Comparison of ENCODE assay signal across 34 cellular contexts in the genomic region with DNA sequence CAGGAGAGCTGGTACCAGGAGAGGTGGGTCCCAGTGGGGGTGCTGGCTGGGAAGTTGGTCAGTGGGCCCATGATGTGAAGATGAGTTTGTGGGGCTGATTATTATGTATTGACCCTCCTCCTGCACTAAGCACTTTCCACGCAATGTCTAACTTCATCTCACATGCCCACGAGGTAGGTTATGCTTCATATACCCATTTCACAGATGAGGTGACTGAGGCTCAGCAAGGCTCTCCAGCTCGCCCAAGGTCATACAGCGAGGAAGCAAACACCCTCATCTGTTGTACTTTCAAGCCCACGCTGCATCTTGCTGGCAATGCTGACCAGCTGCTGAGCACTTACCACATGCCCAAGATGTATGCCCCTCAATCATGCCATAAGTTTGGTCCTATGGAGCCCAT.
"Had no signal": no experiment of that assay in that cellular context is flagged by ENCODE, and none has a peak within 500 bp of the region (broad histone marks: within the 10 kb centered on the region; RNA-seq: fewer than 3 reads in every experiment).

No MANE protein-coding gene starts in this region.

- H3K4me1 ChIP-seq: ascending aorta had no signal

- ATAC-seq: activated CD4-positive, alpha-beta T cell treated with anti-CD3 and anti-CD28 coated beads for 36 hours; activated CD4-positive, CD25-positive, alpha-beta regulatory T cell treated with anti-CD3 and anti-CD28 coated beads, Interleukin-2, amount 50 U/mL, for 24 hours; activated CD8-positive, alpha-beta memory T cell treated with anti-CD3 and anti-CD28 coated beads, Interleukin-2, amount 10 ng/mL, durations not matched to agents 7 days and 5 days; activated CD8-positive, alpha-beta T cell treated with anti-CD3 and anti-CD28 coated beads, Interleukin-2, amount 10 ng/mL, durations not matched to agents 7 days and 5 days; activated naive CD8-positive, alpha-beta T cell treated with anti-CD3 and anti-CD28 coated beads, Interleukin-2, amount 50 U/mL, for 24 hours had no signal

- H3K36me3 ChIP-seq: ascending aorta had no signal

- H3K4me3 ChIP-seq: ascending aorta had no signal

- DNase-seq: activated CD4-positive, alpha-beta memory T cell treated with anti-CD3 and anti-CD28 coated beads, Interleukin-2, amount 10 ng/mL, durations not matched to agents 7 days and 5 days; activated CD4-positive, alpha-beta T cell treated with anti-CD3 and anti-CD28 coated beads for 1 hour; activated CD4-positive, alpha-beta T cell treated with anti-CD3 and anti-CD28 coated beads for 36 hours; activated CD4-positive, alpha-beta T cell treated with anti-CD3 and anti-CD28 coated beads for 48 hours; activated CD4-positive, alpha-beta T cell treated with anti-CD3 and anti-CD28 coated beads, Interleukin-2, amount 10 ng/mL, durations not matched to agents 7 days and 5 days; activated CD4-positive, alpha-beta T cell treated with anti-CD3 and anti-CD28 coated beads, Interleukin-2, amount 50 U/mL, for 48 hours; activated CD4-positive, CD25-positive, alpha-beta regulatory T cell; activated CD8-positive, alpha-beta memory T cell treated with anti-CD3 and anti-CD28 coated beads for 24 hours; activated CD8-positive, alpha-beta memory T cell treated with anti-CD3 and anti-CD28 coated beads, Interleukin-2, amount 10 ng/mL, durations not matched to agents 7 days and 5 days; activated CD8-positive, alpha-beta memory T cell treated with anti-CD3 and anti-CD28 coated beads, Interleukin-2, amount 50 U/mL, for 48 hours; activated CD8-positive, alpha-beta T cell treated with anti-CD3 and anti-CD28 coated beads, Interleukin-2, amount 10 ng/mL, durations not matched to agents 7 days and 5 days; activated effector memory CD4-positive, alpha-beta T cell treated with Interleukin-2 at 50 U/mL for 16 hours; activated gamma-delta T cell; activated naive CD4-positive, alpha-beta T cell treated with anti-CD3 and anti-CD28 coated beads, Interleukin-2, amount 10 ng/mL, durations not matched to agents 7 days and 5 days; activated naive CD4-positive, alpha-beta T cell treated with Interleukin-2 at 50 U/mL for 16 hours; activated naive CD8-positive, alpha-beta T cell treated with anti-CD3 and anti-CD28 coated beads, Interleukin-2, amount 10 ng/mL, durations not matched to agents 7 days and 5 days; activated naive CD8-positive, alpha-beta T cell treated with anti-CD3 and anti-CD28 coated beads, Interleukin-2, amount 50 U/mL, for 24 hours; activated T-cell treated with anti-CD3 and anti-CD28 coated beads, Interleukin-2, amount 50 U/mL, for 24 hours; activated T-cell treated with anti-CD3 and anti-CD28 coated beads, Interleukin-2, amount 50 U/mL, for 48 hours; amygdala; anterior cingulate cortex; central memory CD4-positive, alpha-beta T cell; T-helper 1 cell; T-helper 2 cell; T-helper 9 cell had no signal

- H3K27ac Mint-ChIP-seq: activated CD4-positive, alpha-beta memory T cell treated with anti-CD3 and anti-CD28 coated beads, Interleukin-2, amount 10 ng/mL, durations not matched to agents 7 days and 5 days; activated CD4-positive, alpha-beta T cell treated with anti-CD3 and anti-CD28 coated beads for 36 hours; activated CD4-positive, alpha-beta T cell treated with anti-CD3 and anti-CD28 coated beads, Interleukin-2, amount 10 ng/mL, durations not matched to agents 7 days and 5 days; activated CD8-positive, alpha-beta memory T cell treated with anti-CD3 and anti-CD28 coated beads, Interleukin-2, amount 10 ng/mL, durations not matched to agents 7 days and 5 days; activated CD8-positive, alpha-beta T cell treated with anti-CD3 and anti-CD28 coated beads, Interleukin-2, amount 10 ng/mL, durations not matched to agents 7 days and 5 days; activated naive CD4-positive, alpha-beta T cell treated with anti-CD3 and anti-CD28 coated beads, Interleukin-2, amount 10 ng/mL, durations not matched to agents 7 days and 5 days; activated naive CD4-positive, alpha-beta T cell treated with anti-CD3 and anti-CD28 coated beads, Interleukin-2, amount 50 U/mL, for 24 hours; activated naive CD8-positive, alpha-beta T cell; activated naive CD8-positive, alpha-beta T cell treated with anti-CD3 and anti-CD28 coated beads, Interleukin-2, amount 10 ng/mL, durations not matched to agents 7 days and 5 days; activated naive CD8-positive, alpha-beta T cell treated with anti-CD3 and anti-CD28 coated beads, Interleukin-2, amount 50 U/mL, for 24 hours; activated T-cell treated with anti-CD3 and anti-CD28 coated beads, Interleukin-2, amount 50 U/mL, for 24 hours; activated T-helper 2 cell treated with anti-CD3 and anti-CD28 coated beads, Interferon-gamma antibody, Interleukin-2, Interleukin-4, amounts not matched to agents 10 μg/mL and 5 μg/mL and 100 μg/mL, durations not matched to agents 14 hours and 24 hours and 36 hours; T-helper 1 cell treated with Interleukin-12 subunit alpha and Interleukin-12 subunit beta and Interleukin-4 antibody, amounts not matched to agents 30 μg/mL and 1 μg/mL, for 36 hours; T-helper 2 cell treated with Interferon-gamma antibody and Interleukin-4, amounts not matched to agents 5 μg/mL and 100 μg/mL, for 36 hours had no signal

- H3K9me3 Mint-ChIP-seq: activated CD4-positive, alpha-beta memory T cell treated with anti-CD3 and anti-CD28 coated beads, Interleukin-2, amount 10 ng/mL, durations not matched to agents 7 days and 5 days; activated CD4-positive, alpha-beta T cell treated with anti-CD3 and anti-CD28 coated beads, Interleukin-2, amount 10 ng/mL, durations not matched to agents 7 days and 5 days; activated naive CD4-positive, alpha-beta T cell treated with anti-CD3 and anti-CD28 coated beads, Interleukin-2, amount 10 ng/mL, durations not matched to agents 7 days and 5 days; activated naive CD4-positive, alpha-beta T cell treated with anti-CD3 and anti-CD28 coated beads, Interleukin-2, amount 50 U/mL, for 24 hours; activated naive CD8-positive, alpha-beta T cell treated with anti-CD3 and anti-CD28 coated beads, Interleukin-2, amount 10 ng/mL, durations not matched to agents 7 days and 5 days; activated naive CD8-positive, alpha-beta T cell treated with anti-CD3 and anti-CD28 coated beads, Interleukin-2, amount 50 U/mL, for 24 hours; activated T-cell treated with anti-CD3 and anti-CD28 coated beads, Interleukin-2, amount 50 U/mL, for 24 hours; activated T-helper 2 cell treated with anti-CD3 and anti-CD28 coated beads, Interferon-gamma antibody, Interleukin-2, Interleukin-4, amounts not matched to agents 10 μg/mL and 5 μg/mL and 100 μg/mL, durations not matched to agents 14 hours and 24 hours and 36 hours; T-helper 1 cell treated with Interleukin-12 subunit alpha and Interleukin-12 subunit beta and Interleukin-4 antibody, amounts not matched to agents 30 μg/mL and 1 μg/mL, for 36 hours; T-helper 2 cell treated with Interferon-gamma antibody and Interleukin-4, amounts not matched to agents 5 μg/mL and 100 μg/mL, for 36 hours had no signal

- FAIRE-seq: TTC549 had no signal

- H3K9me3 ChIP-seq: ascending aorta had no signal

- H3K4me3 Mint-ChIP-seq: activated CD4-positive, alpha-beta memory T cell treated with anti-CD3 and anti-CD28 coated beads, Interleukin-2, amount 10 ng/mL, durations not matched to agents 7 days and 5 days; activated CD4-positive, alpha-beta T cell treated with anti-CD3 and anti-CD28 coated beads for 36 hours; activated CD4-positive, alpha-beta T cell treated with anti-CD3 and anti-CD28 coated beads, Interleukin-2, amount 10 ng/mL, durations not matched to agents 7 days and 5 days; activated CD8-positive, alpha-beta memory T cell treated with anti-CD3 and anti-CD28 coated beads, Interleukin-2, amount 10 ng/mL, durations not matched to agents 7 days and 5 days; activated CD8-positive, alpha-beta T cell treated with anti-CD3 and anti-CD28 coated beads, Interleukin-2, amount 10 ng/mL, durations not matched to agents 7 days and 5 days; activated naive CD4-positive, alpha-beta T cell treated with anti-CD3 and anti-CD28 coated beads, Interleukin-2, amount 10 ng/mL, durations not matched to agents 7 days and 5 days; activated naive CD4-positive, alpha-beta T cell treated with anti-CD3 and anti-CD28 coated beads, Interleukin-2, amount 50 U/mL, for 24 hours; activated naive CD8-positive, alpha-beta T cell; activated naive CD8-positive, alpha-beta T cell treated with anti-CD3 and anti-CD28 coated beads, Interleukin-2, amount 10 ng/mL, durations not matched to agents 7 days and 5 days; activated naive CD8-positive, alpha-beta T cell treated with anti-CD3 and anti-CD28 coated beads, Interleukin-2, amount 50 U/mL, for 24 hours; activated T-cell treated with anti-CD3 and anti-CD28 coated beads, Interleukin-2, amount 50 U/mL, for 24 hours; T-helper 1 cell treated with Interleukin-12 subunit alpha and Interleukin-12 subunit beta and Interleukin-4 antibody, amounts not matched to agents 30 μg/mL and 1 μg/mL, for 36 hours; T-helper 2 cell treated with Interferon-gamma antibody and Interleukin-4, amounts not matched to agents 5 μg/mL and 100 μg/mL, for 36 hours had no signal

- H3K36me3 Mint-ChIP-seq: activated CD8-positive, alpha-beta memory T cell treated with anti-CD3 and anti-CD28 coated beads, Interleukin-2, amount 10 ng/mL, durations not matched to agents 7 days and 5 days; activated naive CD4-positive, alpha-beta T cell treated with anti-CD3 and anti-CD28 coated beads, Interleukin-2, amount 10 ng/mL, durations not matched to agents 7 days and 5 days; activated naive CD4-positive, alpha-beta T cell treated with anti-CD3 and anti-CD28 coated beads, Interleukin-2, amount 50 U/mL, for 24 hours; activated naive CD8-positive, alpha-beta T cell; activated naive CD8-positive, alpha-beta T cell treated with anti-CD3 and anti-CD28 coated beads, Interleukin-2, amount 10 ng/mL, durations not matched to agents 7 days and 5 days had no signal

- H3K4me1 Mint-ChIP-seq: activated CD4-positive, alpha-beta memory T cell treated with anti-CD3 and anti-CD28 coated beads, Interleukin-2, amount 10 ng/mL, durations not matched to agents 7 days and 5 days; activated CD4-positive, alpha-beta T cell treated with anti-CD3 and anti-CD28 coated beads for 36 hours; activated CD4-positive, alpha-beta T cell treated with anti-CD3 and anti-CD28 coated beads, Interleukin-2, amount 10 ng/mL, durations not matched to agents 7 days and 5 days; activated CD8-positive, alpha-beta memory T cell treated with anti-CD3 and anti-CD28 coated beads, Interleukin-2, amount 10 ng/mL, durations not matched to agents 7 days and 5 days; activated naive CD4-positive, alpha-beta T cell treated with anti-CD3 and anti-CD28 coated beads, Interleukin-2, amount 10 ng/mL, durations not matched to agents 7 days and 5 days; activated naive CD4-positive, alpha-beta T cell treated with anti-CD3 and anti-CD28 coated beads, Interleukin-2, amount 50 U/mL, for 24 hours; activated naive CD8-positive, alpha-beta T cell treated with anti-CD3 and anti-CD28 coated beads, Interleukin-2, amount 10 ng/mL, durations not matched to agents 7 days and 5 days; activated naive CD8-positive, alpha-beta T cell treated with anti-CD3 and anti-CD28 coated beads, Interleukin-2, amount 50 U/mL, for 24 hours had no signal

- H3K27me3 ChIP-seq: ascending aorta had no signal

- H3K27ac ChIP-seq: ascending aorta, VCaP had no signal

- H3K27me3 Mint-ChIP-seq: activated naive CD8-positive, alpha-beta T cell treated with anti-CD3 and anti-CD28 coated beads, Interleukin-2, amount 50 U/mL, for 24 hours had no signal
